11 cellular contexts compared by ENCODE assay signal in genomic region chr7:87155788-87156187, GRCh38. TPM values are rescaled to one million over a fixed set of nuclear protein-coding genes. Genes with fewer than 3 reads are reported as not detected.
DNase-seq lines count a peak whose midpoint lies in the region; ATAC-seq and TF ChIP-seq lines count a peak whose summit lies in the region.
"Had no signal": no experiment of that assay in that cellular context is flagged by ENCODE, and none has a peak within 500 bp of the region (broad histone marks: within the 10 kb centered on the region; RNA-seq: fewer than 3 reads in every experiment).

No MANE protein-coding gene starts in this region.

- H4K20me1 ChIP-seq in Karpas-422 (ENCODE audit: insufficient read depth, low read depth, low read length), result peaks cover 38% of the 10 kb centered on the region; the same call in 1 of the 2 replicates

- peak overlapping the region; percentile 15 to 94 (median 51) for H3K4me3 Mint-ChIP-seq in CD8-positive, alpha-beta memory T cell
- H3K4me3 Mint-ChIP-seq in effector memory CD8-positive, alpha-beta T cell, result peak overlapping the region; percentile 42 to 66
- peak overlapping the region; percentile 68 for H3K4me3 Mint-ChIP-seq in natural killer cell treated with Interleukin-12 subunit alpha and Interleukin-12 subunit beta and Interleukin-15 and Interleukin-18, amount 100 ng/mL, for 72 hours

- no peak for TF ChIP-seq POLR2A in vagina (IDR thresholded peaks at IDR 0.05)

- no peaks in the 10 kb centered on the region for H3K36me3 ChIP-seq in CD8-positive, alpha-beta memory T cell (ENCODE audit: insufficient read depth, low read length)
- H3K36me3 ChIP-seq in Karpas-422 (ENCODE audit: insufficient read depth, low read length) (peaks cover 20% of the 10 kb centered on the region; the same call in 1 of the 2 replicates), vagina (no peaks in the 10 kb centered on the region)

- no peaks in the 10 kb centered on the region for H3K9me3 Mint-ChIP-seq in CD8-positive, alpha-beta memory T cell
- no peaks in the 10 kb centered on the region for H3K9me3 Mint-ChIP-seq in effector memory CD8-positive, alpha-beta T cell
- no peaks in the 10 kb centered on the region for H3K9me3 Mint-ChIP-seq in natural killer cell treated with Interleukin-12 subunit alpha and Interleukin-12 subunit beta and Interleukin-15 and Interleukin-18, amount 100 ng/mL, for 72 hours

- TF ChIP-seq CTCF in vagina (IDR thresholded peaks at IDR 0.05), result no peak

- H3K4me3 ChIP-seq in CD8-positive, alpha-beta memory T cell (ENCODE audit: low read length), result no peak overlapping the region
- peak overlapping the region; percentile 89 for H3K4me3 ChIP-seq in Karpas-422 (ENCODE audit: low read length)
- no peak overlapping the region for H3K4me3 ChIP-seq in vagina

- ATAC-seq in effector memory CD8-positive, alpha-beta T cell (replicated peaks), result no peak
- ATAC-seq in natural killer cell treated with Interleukin-12 subunit alpha and Interleukin-12 subunit beta and Interleukin-15 and Interleukin-18, amount 100 ng/mL, for 72 hours, result no peak
- no peak for ATAC-seq in GM21576 (IDR thresholded peaks at IDR 0.05; ENCODE audit: unreplicated experiment)

- peaks cover 48% of the 10 kb centered on the region for H3K4me1 ChIP-seq in CD8-positive, alpha-beta memory T cell (ENCODE audit: insufficient read depth, low read length)
- peaks cover 68% of the 10 kb centered on the region for H3K4me1 ChIP-seq in Karpas-422 (ENCODE audit: low read length)
- peaks cover 42% of the 10 kb centered on the region for H3K4me1 ChIP-seq in vagina

- peaks cover 0 to 4% of the 10 kb centered on the region in 2 donors for H3K27me3 Mint-ChIP-seq in CD8-positive, alpha-beta memory T cell
- no peaks in the 10 kb centered on the region for H3K27me3 Mint-ChIP-seq in effector memory CD8-positive, alpha-beta T cell
- H3K27me3 Mint-ChIP-seq in natural killer cell treated with Interleukin-12 subunit alpha and Interleukin-12 subunit beta and Interleukin-15 and Interleukin-18, amount 100 ng/mL, for 72 hours, result no peaks in the 10 kb centered on the region

- no peak for DNase-seq in CD8-positive, alpha-beta memory T cell
- DNase-seq in Karpas-422 (peak; percentile 60), vagina (ENCODE audit: extremely low spot score in 2 of 2) (no peak), NCI-H748 (lab: John Stamatoyannopoulos, UW; ENCODE audit: unreplicated experiment) (no peak), COR-L47 (lab: John Stamatoyannopoulos, UW) (no peak)
- no peak for DNase-seq in effector memory CD8-positive, alpha-beta T cell
- DNase-seq in natural killer cell treated with Interleukin-12 subunit alpha and Interleukin-12 subunit beta and Interleukin-15 and Interleukin-18, amount 100 ng/mL, for 72 hours (ENCODE audit: low spot score), result no peak
- DNase-seq: DMS53; GOT3; stimulated activated CD4-positive, alpha-beta T cell treated with anti-CD3 and anti-CD28 coated beads, Interleukin-4, amount 100 ng/mL, for 4 hours had no signal

- no peaks in the 10 kb centered on the region for H3K9me2 ChIP-seq in Karpas-422 (replicated peaks; ENCODE audit: insufficient read depth, low read length)

- H3K27ac ChIP-seq in CD8-positive, alpha-beta memory T cell (ENCODE audit: low read depth, low read length), result no peak overlapping the region
- H3K27ac ChIP-seq in Karpas-422 (ENCODE audit: low read length), result peak overlapping the region; percentile 80
- no peak overlapping the region for H3K27ac ChIP-seq in vagina

- intact Hi-C loops in vagina (cut with DNase I), result loop anchor here (10.0 kb wide), 1 partner anchor 69 kb away; no protein-coding TSS in a partner anchor

- peak overlapping the region in 5 of 8 donors; percentile 4 to 64 (median 12) for H3K27ac Mint-ChIP-seq in CD8-positive, alpha-beta memory T cell
- peak overlapping the region; percentile 12 to 55 for H3K27ac Mint-ChIP-seq in effector memory CD8-positive, alpha-beta T cell
- peak overlapping the region; percentile 39 to 58 for H3K27ac Mint-ChIP-seq in natural killer cell treated with Interleukin-12 subunit alpha and Interleukin-12 subunit beta and Interleukin-15 and Interleukin-18, amount 100 ng/mL, for 72 hours

- peaks cover 66 to 84% (median 79%) of the 10 kb centered on the region in 3 donors for H3K4me1 Mint-ChIP-seq in CD8-positive, alpha-beta memory T cell
- peaks cover 27 to 54% of the 10 kb centered on the region in 2 donors for H3K4me1 Mint-ChIP-seq in effector memory CD8-positive, alpha-beta T cell (ENCODE audit: low read depth in 2 of 2)
- H3K4me1 Mint-ChIP-seq in natural killer cell treated with Interleukin-12 subunit alpha and Interleukin-12 subunit beta and Interleukin-15 and Interleukin-18, amount 100 ng/mL, for 72 hours (ENCODE audit: low read depth in 2 of 2), result peaks cover 38 to 56% of the 10 kb centered on the region in 2 donors

- POLR2A ChIA-PET in CD8-positive, alpha-beta memory T cell (lab: Charles Lee), result no interaction called here

- H3K9ac ChIP-seq in Karpas-422 (ENCODE audit: low read length), result peak overlapping the region; percentile 15; the same call in 1 of the 2 replicates

- H3K9me3 ChIP-seq in CD8-positive, alpha-beta memory T cell (ENCODE audit: low read length), result no peaks in the 10 kb centered on the region
- H3K9me3 ChIP-seq in Karpas-422 (ENCODE audit: low read length), result no peaks in the 10 kb centered on the region
- no peaks in the 10 kb centered on the region for H3K9me3 ChIP-seq in vagina

- peak overlapping the region; percentile 87 for H3K4me2 ChIP-seq in Karpas-422 (ENCODE audit: low read depth, low read length, poor library complexity, severe bottlenecking)

- peaks cover 85% of the 10 kb centered on the region for H3K79me2 ChIP-seq in Karpas-422 (ENCODE audit: low read length)

- no peak overlapping the region for H2AFZ ChIP-seq in Karpas-422 (ENCODE audit: low read length)

- H3K36me3 Mint-ChIP-seq in CD8-positive, alpha-beta memory T cell, result peaks cover 0 to 43% (median 5%) of the 10 kb centered on the region in 3 donors
- H3K36me3 Mint-ChIP-seq in effector memory CD8-positive, alpha-beta T cell (ENCODE audit: insufficient read depth), result peaks cover 22% of the 10 kb centered on the region
- H3K36me3 Mint-ChIP-seq in natural killer cell treated with Interleukin-12 subunit alpha and Interleukin-12 subunit beta and Interleukin-15 and Interleukin-18, amount 100 ng/mL, for 72 hours, result peaks cover 17% of the 10 kb centered on the region

- CTCF ChIA-PET in CD8-positive, alpha-beta memory T cell (lab: Charles Lee), result interaction anchor here (1.2 kb wide), 1 partner anchor 66 kb away, joined by 3 read pairs; no protein-coding TSS in a partner anchor

- no peaks in the 10 kb centered on the region for H3K27me3 ChIP-seq in CD8-positive, alpha-beta memory T cell (ENCODE audit: insufficient read depth, low read length, poor library complexity, severe bottlenecking)
- H3K27me3 ChIP-seq in Karpas-422 (ENCODE audit: low read length) (no peaks in the 10 kb centered on the region), vagina (no peaks in the 10 kb centered on the region)

RNA-seq across cellular contexts. Expression of gene DMTF1, which starts 3.5 kb away (rescaled TPM):
- 10 to 100 TPM; 68.2 to 69.0 TPM for total RNA-seq in CD8-positive, alpha-beta memory T cell
- 33.5 TPM for polyA plus RNA-seq in CD8-positive, alpha-beta memory T cell
- total RNA-seq in Karpas-422 (2014; rRNA removed; shearing (Covaris generic); ENCODE audit: low replicate concordance), result 94.3 and 179 TPM in 2 replicates
- 100 to 1,000 TPM; 144 to 166 TPM for total RNA-seq in natural killer cell treated with Interleukin-12 subunit alpha and Interleukin-12 subunit beta and Interleukin-15 and Interleukin-18, amount 100 ng/mL, for 72 hours
- 86.9 TPM for total RNA-seq in vagina
